Comparison of ENCODE assay signal across 1 cellular context in the genomic region with DNA sequence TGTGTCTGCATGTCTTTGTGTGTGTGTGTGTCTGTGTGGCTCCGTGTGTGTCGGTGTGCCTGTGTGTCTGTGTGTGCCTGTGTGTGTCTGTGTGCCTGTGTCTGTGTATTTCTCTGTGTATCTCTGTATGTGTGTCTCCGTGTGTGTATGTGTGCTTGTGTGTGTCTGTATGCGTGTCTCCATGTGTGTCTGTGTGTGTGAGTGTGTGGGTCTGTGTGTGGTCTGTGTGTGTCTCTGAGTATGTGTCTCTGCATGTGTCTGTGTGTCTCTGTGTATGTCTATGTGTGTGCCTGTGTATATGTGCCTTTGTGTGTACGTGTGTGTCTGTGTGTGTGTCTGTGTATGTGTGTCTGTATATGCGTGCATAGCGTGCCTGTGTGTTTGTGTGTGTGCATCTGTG.
TF ChIP-seq lines count a peak whose summit lies in the region.

No MANE protein-coding gene starts in this region.

TF ChIP-seq in H1, 55 proteins besides CTCF, POLR2A, EP300 and RAD21:
- no peak for TF ChIP-seq JUN (IDR thresholded peaks at IDR 0.05; ENCODE audit: low read depth, low read length)
